Comparison of ENCODE assay signal across 9 cellular contexts in the genomic region with DNA sequence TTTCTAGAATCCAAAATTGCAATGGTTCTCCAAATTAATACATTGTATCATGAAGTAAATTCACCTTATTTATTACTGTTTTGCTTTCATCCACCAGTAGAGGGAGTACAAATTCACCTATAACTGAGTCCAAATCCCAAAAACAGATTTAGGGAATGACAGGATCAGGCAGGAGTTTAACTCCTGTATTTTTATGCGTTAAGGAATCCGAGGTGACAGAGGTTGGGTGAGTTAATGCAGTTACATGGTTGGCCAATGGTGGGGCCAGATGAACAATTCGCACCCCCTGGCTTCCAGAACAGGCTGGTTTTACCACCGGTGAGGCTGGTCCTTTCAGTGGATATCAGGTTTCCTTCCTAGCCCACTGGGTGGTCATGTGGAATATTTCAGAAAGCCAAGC.
DNase-seq lines count a peak whose midpoint lies in the region; ATAC-seq, FAIRE-seq and TF ChIP-seq lines count a peak whose summit lies in the region.
"Had no signal": no experiment of that assay in that cellular context is flagged by ENCODE, and none has a peak within 500 bp of the region (broad histone marks: within the 10 kb centered on the region; RNA-seq: fewer than 3 reads in every experiment).

No MANE protein-coding gene starts in this region.

- peak; percentile 26 for FAIRE-seq in HTR-8/SVneo (lab: Jason Lieb, UNC)

- no peaks in the 10 kb centered on the region for H3K4me1 ChIP-seq in body of pancreas
- no peaks in the 10 kb centered on the region for H3K4me1 ChIP-seq in lung (ENCODE audit: control insufficient read depth in 2 of 2, insufficient read depth in 2 of 2, low read length in 2 of 2)
- H3K4me1 ChIP-seq in gastroesophageal sphincter = no peaks in the 10 kb centered on the region
- H3K4me1 ChIP-seq in spleen = no peaks in the 10 kb centered on the region

- TF ChIP-seq CTCF in CD14-positive monocyte (IDR thresholded peaks at IDR 0.05) (peak; percentile 14), body of pancreas (IDR thresholded peaks at IDR 0.05) (peak; percentile 39 to 63 (median 56)), lung (IDR thresholded peaks at IDR 0.05; ENCODE audit: control extremely low read depth, extremely low read depth) (peak; percentile 17), gastroesophageal sphincter (IDR thresholded peaks at IDR 0.05) (peak in 2 of 4 experiments; percentile 32 to 60), spleen (IDR thresholded peaks at IDR 0.05 in 8 of 11, conservative IDR thresholded peaks at IDR 0.05 in 3 of 11) (peak in 3 of 11 experiments; percentile 18 to 33 (median 31))

- H3K36me3 ChIP-seq in body of pancreas (replicated peaks in 1 of 2; ENCODE audit: insufficient read depth in 1 of 2, low read depth in 2 of 2) (no peaks in the 10 kb centered on the region), lung (ENCODE audit: control insufficient read depth in 2 of 2, insufficient read depth in 2 of 2, low read length in 2 of 2) (no peaks in the 10 kb centered on the region), gastroesophageal sphincter (no peaks in the 10 kb centered on the region), spleen (no peaks in the 10 kb centered on the region)

- H3K27me3 ChIP-seq in body of pancreas (no peaks in the 10 kb centered on the region), lung (ENCODE audit: control insufficient read depth, insufficient read depth) (no peaks in the 10 kb centered on the region), gastroesophageal sphincter (peaks cover 6% of the 10 kb centered on the region), spleen (replicated peaks in 1 of 7) (peaks cover 0 to 7% (median 0%) of the 10 kb centered on the region in 7 donors)

- peaks cover 0 to 16% (median 3%) of the 10 kb centered on the region in 7 donors for H3K9me3 Mint-ChIP-seq in CD14-positive monocyte

- intact Hi-C loops in CD14-positive monocyte (cut with micrococcal nuclease) = no loop called here
- intact Hi-C loops in body of pancreas (cut with DNase I) = no loop called here
- intact Hi-C loops in spleen (cut with DNase I; ENCODE audit: low total_unique reads) = no loop called here

- H3K4me3 Mint-ChIP-seq in CD14-positive monocyte = no peak overlapping the region
- H3K4me3 Mint-ChIP-seq: central memory CD8-positive, alpha-beta T cell had no signal

- H3K36me3 Mint-ChIP-seq in CD14-positive monocyte = no peaks in the 10 kb centered on the region

- ATAC-seq in body of pancreas (no peak), lung (ENCODE audit: insufficient read depth, low FRiP score) (no peak), gastroesophageal sphincter (no peak), HG03439 (IDR thresholded peaks at IDR 0.05; ENCODE audit: unreplicated experiment) (no peak), HG02884 (IDR thresholded peaks at IDR 0.05; ENCODE audit: unreplicated experiment) (no peak)

- H3K27ac ChIP-seq in body of pancreas (no peak overlapping the region), lung (ENCODE audit: low read depth in 1 of 2, low read length in 1 of 2) (no peak overlapping the region), gastroesophageal sphincter (no peak overlapping the region), spleen (no peak overlapping the region)

- WGBS in body of pancreas, 2 donors = 18 to 20% methylated on average over 4 of the region's 4 CpGs
- 9 to 14% methylated on average over 4 of the region's 4 CpGs for WGBS in lung, 2 donors
- WGBS in gastroesophageal sphincter (ENCODE audit: low coverage in 1 of 2), 2 donors = 14 to 17% methylated on average over 4 of the region's 4 CpGs
- WGBS in spleen, 5 donors = 8 to 17% (median 13%) methylated on average over 4 of the region's 4 CpGs

- H3K4me3 ChIP-seq in body of pancreas = no peak overlapping the region
- no peak overlapping the region for H3K4me3 ChIP-seq in lung
- no peak overlapping the region for H3K4me3 ChIP-seq in gastroesophageal sphincter
- no peak overlapping the region for H3K4me3 ChIP-seq in spleen

- peaks cover 0 to 3% (median 0%) of the 10 kb centered on the region in 3 donors for H3K27me3 Mint-ChIP-seq in CD14-positive monocyte (ENCODE audit: low read depth in 3 of 3)
- H3K27me3 Mint-ChIP-seq: central memory CD8-positive, alpha-beta T cell had no signal

- DNase-seq in CD14-positive monocyte (ENCODE audit: low spot score) (no peak), HTR-8/SVneo (ENCODE audit: insufficient read length, low spot score) (peak; percentile 52), body of pancreas (no peak), lung (ENCODE audit: low spot score) (no peak), spleen (no peak)

- no peak for TF ChIP-seq EP300 in gastroesophageal sphincter (IDR thresholded peaks at IDR 0.05)

- TF ChIP-seq POLR2A in body of pancreas (IDR thresholded peaks at IDR 0.05) = no peak
- no peak for TF ChIP-seq POLR2A in gastroesophageal sphincter (IDR thresholded peaks at IDR 0.05)
- no peak for TF ChIP-seq POLR2A in spleen (IDR thresholded peaks at IDR 0.05)

- H3K9me3 ChIP-seq in body of pancreas (no peaks in the 10 kb centered on the region), lung (ENCODE audit: control insufficient read depth in 2 of 2, insufficient read depth in 1 of 2, low read length in 1 of 2) (no peaks in the 10 kb centered on the region), gastroesophageal sphincter (no peaks in the 10 kb centered on the region), spleen (no peaks in the 10 kb centered on the region)

- H3K27ac Mint-ChIP-seq in CD14-positive monocyte = no peak overlapping the region

- H3K4me1 Mint-ChIP-seq in CD14-positive monocyte = no peaks in the 10 kb centered on the region
- H3K4me1 Mint-ChIP-seq: central memory CD8-positive, alpha-beta T cell had no signal
